ENCODE assay signal across 17 cellular contexts in the genomic region with DNA sequence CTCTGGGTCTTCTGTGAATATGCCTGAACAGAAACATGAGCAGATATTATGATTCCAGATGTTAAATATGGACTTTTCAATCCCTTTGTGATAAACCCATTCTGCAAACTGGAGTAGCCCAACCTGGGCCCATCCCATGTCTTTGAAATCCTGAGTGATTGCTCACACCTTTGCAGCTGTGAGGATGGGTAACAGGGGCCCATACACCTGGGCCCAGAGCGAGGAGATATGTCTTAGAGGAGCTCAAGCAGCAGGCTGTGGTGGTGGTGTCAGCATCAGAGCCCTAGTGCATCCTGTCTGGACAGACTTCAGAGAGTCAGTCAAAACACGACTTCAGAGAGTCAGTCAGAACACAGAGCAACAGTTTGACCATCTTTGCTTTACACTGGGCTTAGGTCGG.
DNase-seq lines count a peak whose midpoint lies in the region; ATAC-seq and TF ChIP-seq lines count a peak whose summit lies in the region.
"Had no signal": no experiment of that assay in that cellular context is flagged by ENCODE, and none has a peak within 500 bp of the region (broad histone marks: within the 10 kb centered on the region; RNA-seq: fewer than 3 reads in every experiment).

No MANE protein-coding gene starts in this region.

- 0 out of 2 replicates have a peak overlapping the region, but pooled peaks have one; percentile 13 for H3K14ac ChIP-seq in IMR-90 (replicated peaks; ENCODE audit: low read depth, low read length)
- H3K14ac ChIP-seq in mesenchymal stem cell (ENCODE audit: low read length in 2 of 2), result no peak overlapping the region

- no peak overlapping the region for H3K23ac ChIP-seq in IMR-90 (ENCODE audit: low read depth, low read length)
- no peak overlapping the region for H3K23ac ChIP-seq in mesenchymal stem cell (ENCODE audit: low read length in 2 of 2)

- H3K36me3 Mint-ChIP-seq in activated CD8-positive, alpha-beta memory T cell treated with anti-CD3 and anti-CD28 coated beads, Interleukin-2, amount 10 ng/mL, durations not matched to agents 7 days and 5 days, result peaks cover 2% of the 10 kb centered on the region
- peaks cover 7% of the 10 kb centered on the region for H3K36me3 Mint-ChIP-seq in endothelial cell (ENCODE audit: low read depth, unreplicated experiment)

- peaks cover 0 to 6% of the 10 kb centered on the region in 2 experiments; a peak in 1 of 4 replicates for H3K79me1 ChIP-seq in IMR-90 (ENCODE audit: low read depth in 1 of 2, low read length in 2 of 2)
- peaks cover 5% of the 10 kb centered on the region for H3K79me1 ChIP-seq in mesenchymal stem cell (replicated peaks; ENCODE audit: low read length, poor library complexity, severe bottlenecking)

- H3K27me3 ChIP-seq in IMR-90 (ENCODE audit: control insufficient read depth, insufficient read depth, low read length), result no peaks in the 10 kb centered on the region
- no peaks in the 10 kb centered on the region for H3K27me3 ChIP-seq in mesenchymal stem cell (ENCODE audit: control insufficient read depth in 1 of 2, insufficient read depth in 1 of 2, low read length in 2 of 2)
- H3K27me3 ChIP-seq: BLaER1 had no signal

- H2BK12ac ChIP-seq in mesenchymal stem cell (ENCODE audit: low read length in 2 of 2), result no peak overlapping the region

- no peak overlapping the region for H3K4me3 Mint-ChIP-seq in activated CD8-positive, alpha-beta memory T cell treated with anti-CD3 and anti-CD28 coated beads, Interleukin-2, amount 10 ng/mL, durations not matched to agents 7 days and 5 days
- no peak overlapping the region for H3K4me3 Mint-ChIP-seq in endothelial cell (ENCODE audit: unreplicated experiment)
- H3K4me3 Mint-ChIP-seq: CD14-positive monocyte; CD4-positive, alpha-beta memory T cell; GM23338 had no signal

- H3K4me1 ChIP-seq in IMR-90 (ENCODE audit: control insufficient read depth, insufficient read depth, low read length), result peaks cover 8% of the 10 kb centered on the region
- peaks cover 2% of the 10 kb centered on the region for H3K4me1 ChIP-seq in mesenchymal stem cell (ENCODE audit: control insufficient read depth, insufficient read depth, low read depth, low read length)

- no peak overlapping the region for H4K5ac ChIP-seq in IMR-90 (ENCODE audit: low read depth, low read length)

- CTCF ChIA-PET in activated CD8-positive, alpha-beta memory T cell treated with anti-CD3 and anti-CD28 coated beads, Interleukin-2, amount 10 ng/mL, durations not matched to agents 7 days and 5 days (lab: Charles Lee), result interaction anchor here (1.1 to 1.2 kb wide), 2 partner anchors 9 to 130 kb away, joined by 3 to 4 read pairs; no protein-coding TSS in a partner anchor
- CTCF ChIA-PET in IMR-90 (lab: Yijun Ruan, JAX), result no interaction called here

- H3K36me3 ChIP-seq in IMR-90 (ENCODE audit: control insufficient read depth, insufficient read depth, low read length), result no peaks in the 10 kb centered on the region
- H3K36me3 ChIP-seq in mesenchymal stem cell (ENCODE audit: control insufficient read depth in 1 of 2, insufficient read depth in 2 of 2, low read depth in 1 of 2, low read length in 2 of 2), result peaks cover 11 to 27% of the 10 kb centered on the region in 2 experiments

- no peak overlapping the region for H2BK20ac ChIP-seq in IMR-90 (ENCODE audit: low read depth, low read length)

- H3K4me3 ChIP-seq in IMR-90 (ENCODE audit: insufficient read depth, low read depth, low read length) (no peak overlapping the region), mesenchymal stem cell (ENCODE audit: insufficient read depth in 1 of 2, low read depth in 1 of 2, low read length in 2 of 2) (no peak overlapping the region)
- H3K4me3 ChIP-seq: BLaER1, GM23338 had no signal

- no peak for TF ChIP-seq POLR2A in IMR-90 (IDR thresholded peaks at IDR 0.05; ENCODE audit: low read depth, low read length)

- TF ChIP-seq CTCF in IMR-90 (conservative IDR thresholded peaks at IDR 0.05; ENCODE audit: low read depth, low read length) (no peak), endothelial cell (IDR thresholded peaks at IDR 0.05; ENCODE audit: unreplicated experiment) (no peak)

- no TSS peak for BruUV-seq in IMR-90 (replicated peaks; lab: Mats Ljungman, UMichigan)

- H3K27ac ChIP-seq in IMR-90 (ENCODE audit: insufficient read depth, low read length) (no peak overlapping the region), mesenchymal stem cell (ENCODE audit: low read length, poor library complexity, severe bottlenecking) (no peak overlapping the region)
- H3K27ac ChIP-seq: BLaER1 had no signal

- in situ Hi-C loops in IMR-90 (cut with MboI; ENCODE audit: low sequenced_read_pairs), result loop anchor here (5.0 kb wide), 1 partner anchor 58 kb away; no protein-coding TSS in a partner anchor

- H3K9ac ChIP-seq in IMR-90 (ENCODE audit: low read depth, low read length) (no peak overlapping the region), mesenchymal stem cell (ENCODE audit: low read length) (no peak overlapping the region)
- H3K9ac ChIP-seq: BLaER1 had no signal

- dilution Hi-C loops in IMR-90 (cut with HindIII; ENCODE audit: low sequenced_read_pairs, unreplicated experiment), result no loop called here

- ATAC-seq in activated CD8-positive, alpha-beta memory T cell treated with anti-CD3 and anti-CD28 coated beads, Interleukin-2, amount 10 ng/mL, durations not matched to agents 7 days and 5 days, result peak; percentile 57
- no peak for ATAC-seq in IMR-90 (ENCODE audit: low read depth)
- ATAC-seq: GM23338 had no signal

- H2BK15ac ChIP-seq in IMR-90 (ENCODE audit: low read depth, low read length), result no peak overlapping the region; the same call in 2 of the 3 replicates
- no peak overlapping the region for H2BK15ac ChIP-seq in mesenchymal stem cell (ENCODE audit: low read depth, poor library complexity, severe bottlenecking)

- H2BK5ac ChIP-seq in IMR-90 (ENCODE audit: low read depth, low read length, poor library complexity, severe bottlenecking) (no peak overlapping the region), mesenchymal stem cell (ENCODE audit: low read depth, low read length, poor library complexity, severe bottlenecking) (no peak overlapping the region)

- no peaks in the 10 kb centered on the region for H3K27me3 Mint-ChIP-seq in activated CD8-positive, alpha-beta memory T cell treated with anti-CD3 and anti-CD28 coated beads, Interleukin-2, amount 10 ng/mL, durations not matched to agents 7 days and 5 days
- H3K27me3 Mint-ChIP-seq in endothelial cell (ENCODE audit: unreplicated experiment), result no peaks in the 10 kb centered on the region
- H3K27me3 Mint-ChIP-seq: CD4-positive, alpha-beta memory T cell had no signal

- no peak overlapping the region for H3K27ac Mint-ChIP-seq in activated CD8-positive, alpha-beta memory T cell treated with anti-CD3 and anti-CD28 coated beads, Interleukin-2, amount 10 ng/mL, durations not matched to agents 7 days and 5 days
- peak overlapping the region; percentile 6 for H3K27ac Mint-ChIP-seq in endothelial cell (ENCODE audit: unreplicated experiment)
- H3K27ac Mint-ChIP-seq: CD4-positive, alpha-beta memory T cell; GM23338 had no signal

- no peak overlapping the region for H2AFZ ChIP-seq in IMR-90 (replicated peaks; ENCODE audit: low read length, poor library complexity)
- no peak overlapping the region for H2AFZ ChIP-seq in mesenchymal stem cell (ENCODE audit: low read depth, low read length)
- H2AFZ ChIP-seq: GM23338 had no signal

- intact Hi-C loops in IMR-90 (cut with micrococcal nuclease), result no loop called here

- peak overlapping the region; percentile 33 for H3K4ac ChIP-seq in IMR-90 (ENCODE audit: low read depth, low read length)
- H3K4ac ChIP-seq in mesenchymal stem cell (ENCODE audit: low read depth in 1 of 2, low read length in 2 of 2), result no peak overlapping the region

- H3K9me3 Mint-ChIP-seq in activated CD8-positive, alpha-beta memory T cell treated with anti-CD3 and anti-CD28 coated beads, Interleukin-2, amount 10 ng/mL, durations not matched to agents 7 days and 5 days (ENCODE audit: low read depth), result no peaks in the 10 kb centered on the region
- no peaks in the 10 kb centered on the region for H3K9me3 Mint-ChIP-seq in endothelial cell (ENCODE audit: unreplicated experiment)
- H3K9me3 Mint-ChIP-seq: CD14-positive monocyte; CD4-positive, alpha-beta memory T cell; GM23338 had no signal

- POLR2A ChIA-PET in IMR-90 (lab: Charles Lee; ENCODE audit: unreplicated experiment), result interaction anchor here (0.5 to 0.6 kb wide), 2 partner anchors 68 to 486 kb away, joined by 3 read pairs; no protein-coding TSS in a partner anchor

- peak overlapping the region; percentile 43 for H2AK5ac ChIP-seq in IMR-90 (ENCODE audit: low read depth, low read length)
- no peak overlapping the region for H2AK5ac ChIP-seq in mesenchymal stem cell (ENCODE audit: low read length, severe bottlenecking)

- H4K20me1 ChIP-seq in IMR-90 (ENCODE audit: insufficient read depth, low read length), result no peaks in the 10 kb centered on the region
- H4K20me1 ChIP-seq: BLaER1 had no signal

- H2AK9ac ChIP-seq in IMR-90 (replicated peaks; ENCODE audit: low read depth, low read length, poor library complexity), result peak overlapping the region; percentile 23

- H3K4me2 ChIP-seq in IMR-90 (ENCODE audit: low read depth, low read length), result no peak overlapping the region
- no peak overlapping the region for H3K4me2 ChIP-seq in mesenchymal stem cell (ENCODE audit: low read length, poor library complexity, severe bottlenecking)
- H3K4me2 ChIP-seq: BLaER1, GM23338 had no signal

- whole genome bisulfite sequencing in IMR-90 (ENCODE audit: extremely low coverage in 2 of 2, insufficient read length in 1 of 2), 2 experiments, result no CpG with 5 or more reads among the region's 3 CpGs
- WGBS in mesenchymal stem cell, result 89% methylated on average over 2 of the region's 3 CpGs

- no peak overlapping the region; the same call in 1 of the 2 replicates for H2BK120ac ChIP-seq in IMR-90 (ENCODE audit: low read depth, low read length)
- no peak overlapping the region for H2BK120ac ChIP-seq in mesenchymal stem cell (ENCODE audit: low read depth, low read length)

- H3K9me1 ChIP-seq in IMR-90 (ENCODE audit: insufficient read depth, low read length), result peaks cover 3% of the 10 kb centered on the region

- H3K9me3 ChIP-seq in IMR-90 (ENCODE audit: control insufficient read depth, insufficient read depth, low read length) (no peaks in the 10 kb centered on the region), mesenchymal stem cell (ENCODE audit: control insufficient read depth, low read length) (no peaks in the 10 kb centered on the region)
- H3K9me3 ChIP-seq: BLaER1 had no signal

- no peak for TF ChIP-seq RAD21 in IMR-90 (IDR thresholded peaks at IDR 0.05; ENCODE audit: low read length)

- no peak for DNase-seq in activated CD8-positive, alpha-beta memory T cell treated with anti-CD3 and anti-CD28 coated beads, Interleukin-2, amount 10 ng/mL, durations not matched to agents 7 days and 5 days
- no peak for DNase-seq in activated CD8-positive, alpha-beta memory T cell treated with anti-CD3 and anti-CD28 coated beads, Interleukin-2, amount 50 U/mL, for 48 hours
- DNase-seq in IMR-90 (no peak), endothelial cell (ENCODE audit: low spot score) (no peak), mesenchymal stem cell (no peak), NCI-H2196 treated with DMSO at 0.1 percent for 48 hours (lab: John Stamatoyannopoulos, UW; ENCODE audit: unreplicated experiment) (no peak), mesenteric fat pad (ENCODE audit: low spot score) (no peak), activated gamma-delta T cell treated with Interleukin-2 at 50 U/mL for 16 hours (no peak)
- DNase-seq: 8988T; CD4-positive, alpha-beta memory T cell; DMS153; DMS79; GDM1; HCEC 1CT had no signal

- H3K18ac ChIP-seq in IMR-90 (ENCODE audit: low read depth, low read length) (no peak overlapping the region), mesenchymal stem cell (ENCODE audit: low read depth in 1 of 2, low read length in 2 of 2) (no peak overlapping the region)

- H3K56ac ChIP-seq in IMR-90 (ENCODE audit: extremely low read depth, insufficient read depth, low read length), result no peak overlapping the region

- H4K8ac ChIP-seq in IMR-90 (ENCODE audit: low read depth in 2 of 2, low read length in 2 of 2) (peak overlapping the region in 1 of 2 experiments; percentile 28; a peak in 1 of 4 replicates), mesenchymal stem cell (ENCODE audit: low read length) (no peak overlapping the region)

- H4K91ac ChIP-seq in IMR-90 (ENCODE audit: insufficient read depth, low read depth, low read length) (peak overlapping the region; percentile 20; the same call in 1 of the 2 replicates), mesenchymal stem cell (ENCODE audit: low read length) (peak overlapping the region; percentile 83)

- H3K4me1 Mint-ChIP-seq in activated CD8-positive, alpha-beta memory T cell treated with anti-CD3 and anti-CD28 coated beads, Interleukin-2, amount 10 ng/mL, durations not matched to agents 7 days and 5 days, result peaks cover 9% of the 10 kb centered on the region
- peaks cover 17% of the 10 kb centered on the region for H3K4me1 Mint-ChIP-seq in endothelial cell (ENCODE audit: unreplicated experiment)
- H3K4me1 Mint-ChIP-seq: GM23338 had no signal
